In the genomic region with DNA sequence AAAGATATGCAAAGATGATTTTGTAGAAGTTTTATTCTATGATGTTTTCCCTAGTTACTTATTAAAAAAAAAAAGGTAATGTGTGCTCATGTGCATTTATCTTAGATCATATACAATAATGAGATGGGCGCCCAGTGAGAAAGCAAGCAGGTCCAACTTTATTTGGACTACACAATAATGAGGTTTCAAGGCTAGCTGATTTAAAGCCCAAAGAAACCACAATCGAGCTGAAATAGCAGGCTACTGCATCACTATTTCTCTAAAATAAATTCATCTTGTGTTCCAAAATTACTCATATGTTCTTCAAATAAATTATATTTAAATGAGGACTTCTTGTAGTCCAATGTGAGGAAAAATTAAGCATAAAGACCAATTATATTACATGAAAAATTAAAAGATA, we compare ENCODE assay signal across 28 cellular contexts.
DNase-seq lines count a peak whose midpoint lies in the region; ATAC-seq and TF ChIP-seq lines count a peak whose summit lies in the region.
"Had no signal": no experiment of that assay in that cellular context is flagged by ENCODE, and none has a peak within 500 bp of the region (broad histone marks: within the 10 kb centered on the region; RNA-seq: fewer than 3 reads in every experiment).

No MANE protein-coding gene starts in this region.

- CTCF ChIA-PET in activated B cell treated with CpG ODN at 0.5 μM for 24 hours (lab: Charles Lee): interaction anchor here (1.3 kb wide), 1 partner anchor 364 kb away, joined by 6 read pairs; no protein-coding TSS in a partner anchor

- TF ChIP-seq CTCF in cardiac muscle cell (IDR thresholded peaks at IDR 0.05; ENCODE audit: low read depth, low read length) (no peak), left ventricle myocardium inferior (IDR thresholded peaks at IDR 0.05; ENCODE audit: borderline replicate concordance) (no peak), activated B cell treated with CpG ODN at 0.5 μM for 24 hours (IDR thresholded peaks at IDR 0.05) (no peak), mucosa of descending colon (IDR thresholded peaks at IDR 0.05) (no peak)

- peaks cover 3% of the 10 kb centered on the region for H3K36me3 Mint-ChIP-seq in activated B cell treated with CpG ODN at 0.5 μM for 24 hours (ENCODE audit: low read depth)

- POLR2A ChIA-PET in activated B cell treated with CpG ODN at 0.5 μM for 24 hours (lab: Charles Lee): no interaction called here

- peaks cover 22% of the 10 kb centered on the region for H3K4me1 Mint-ChIP-seq in activated B cell treated with CpG ODN at 0.5 μM for 24 hours
- H3K4me1 Mint-ChIP-seq: nephron progenitor cell had no signal

- H3K27me3 ChIP-seq in cardiac muscle cell (no peaks in the 10 kb centered on the region), left ventricle myocardium inferior (ENCODE audit: low read depth) (no peaks in the 10 kb centered on the region)
- H3K27me3 ChIP-seq: BLaER1, body of pancreas, sigmoid colon, suprapubic skin had no signal

- DNase-seq in cardiac muscle cell (ENCODE audit: low read depth in 1 of 2, low spot score in 1 of 2): no peak
- no peak for DNase-seq in left ventricle myocardium inferior
- DNase-seq in activated B cell treated with CpG ODN at 0.5 μM for 24 hours: no peak
- no peak for DNase-seq in mucosa of descending colon
- DNase-seq: ACHN; body of pancreas; erythroblast; foreskin fibroblast; HFFc6; immature natural killer cell; IMR-90; midbrain; NCI-H1436 treated with DMSO at 0.1 percent for 48 hours; NCI-H510A treated with DMSO at 0.1 percent for 48 hours; nephron progenitor cell; posterior cingulate gyrus; sigmoid colon; SK-N-SH; stimulated activated CD8-positive, alpha-beta memory T cell treated with anti-CD3 and anti-CD28 coated beads, Interleukin-4, amount 100 ng/mL, for 48 hours; T1000 had no signal

- no peak overlapping the region for H3K4me3 ChIP-seq in cardiac muscle cell
- H3K4me3 ChIP-seq in left ventricle myocardium inferior: no peak overlapping the region
- no peak overlapping the region for H3K4me3 ChIP-seq in mucosa of descending colon
- H3K4me3 ChIP-seq: BLaER1, body of pancreas, sigmoid colon, suprapubic skin had no signal

- H3K27ac Mint-ChIP-seq in activated B cell treated with CpG ODN at 0.5 μM for 24 hours: peak overlapping the region; percentile 32
- H3K27ac Mint-ChIP-seq: HFFc6, immature natural killer cell had no signal

- H3K4me1 ChIP-seq in cardiac muscle cell (ENCODE audit: low read depth) (no peaks in the 10 kb centered on the region), left ventricle myocardium inferior (peaks cover 6% of the 10 kb centered on the region), mucosa of descending colon (ENCODE audit: low read depth) (no peaks in the 10 kb centered on the region)
- H3K4me1 ChIP-seq: body of pancreas, suprapubic skin had no signal

- H3K36me3 ChIP-seq in cardiac muscle cell: no peaks in the 10 kb centered on the region
- H3K36me3 ChIP-seq in left ventricle myocardium inferior: no peaks in the 10 kb centered on the region
- H3K36me3 ChIP-seq in mucosa of descending colon (ENCODE audit: low read depth): no peaks in the 10 kb centered on the region
- H3K36me3 ChIP-seq: sigmoid colon, suprapubic skin had no signal

- intact Hi-C loops in left ventricle myocardium inferior (cut with micrococcal nuclease) (no loop called here), activated B cell treated with CpG ODN at 0.5 μM for 24 hours (cut with micrococcal nuclease) (loop anchor here (1.0 to 5.0 kb wide), 4 partner anchors 21 to 272 kb away; partner anchors contain the start of gene JMJD1C), mucosa of descending colon (cut with DNase I, micrococcal nuclease) (no loop called here)

- H3K9me3 ChIP-seq in cardiac muscle cell (ENCODE audit: low read depth) (no peaks in the 10 kb centered on the region), left ventricle myocardium inferior (replicated peaks) (no peaks in the 10 kb centered on the region), mucosa of descending colon (no peaks in the 10 kb centered on the region)
- H3K9me3 ChIP-seq: body of pancreas, sigmoid colon, SK-N-SH, suprapubic skin had no signal

- H3K27me3 Mint-ChIP-seq in activated B cell treated with CpG ODN at 0.5 μM for 24 hours: no peaks in the 10 kb centered on the region

- no peak overlapping the region for H3K4me3 Mint-ChIP-seq in activated B cell treated with CpG ODN at 0.5 μM for 24 hours
- H3K4me3 Mint-ChIP-seq: HFFc6, immature natural killer cell, nephron progenitor cell had no signal

- ATAC-seq in HG02981 (IDR thresholded peaks at IDR 0.05; ENCODE audit: unreplicated experiment) (peak; percentile 16), activated B cell treated with CpG ODN at 0.5 μM for 24 hours (ENCODE audit: low read depth) (no peak), GM19035 (IDR thresholded peaks at IDR 0.05; ENCODE audit: unreplicated experiment) (no peak), GM18867 (IDR thresholded peaks at IDR 0.05; ENCODE audit: unreplicated experiment) (no peak), HG03521 (IDR thresholded peaks at IDR 0.05; ENCODE audit: unreplicated experiment) (no peak), mucosa of descending colon (no peak)
- ATAC-seq: body of pancreas, left lobe of liver had no signal

- H3K27ac ChIP-seq in cardiac muscle cell: peak overlapping the region; percentile 21
- no peak overlapping the region for H3K27ac ChIP-seq in left ventricle myocardium inferior (replicated peaks)
- H3K27ac ChIP-seq: BLaER1, body of pancreas, RWPE1, sigmoid colon, suprapubic skin had no signal

- H3K9me3 Mint-ChIP-seq in activated B cell treated with CpG ODN at 0.5 μM for 24 hours: no peaks in the 10 kb centered on the region
- H3K9me3 Mint-ChIP-seq: HFFc6, immature natural killer cell had no signal
